8 cellular contexts compared by ENCODE assay signal in genomic region chr2:102520009-102520408, GRCh38. TPM values are rescaled to one million over a fixed set of nuclear protein-coding genes. Genes with fewer than 3 reads are reported as not detected.
DNase-seq lines count a peak whose midpoint lies in the region; ATAC-seq and TF ChIP-seq lines count a peak whose summit lies in the region.

No MANE protein-coding gene starts in this region.

- H3K27me3 ChIP-seq in WERI-Rb-1 (ENCODE audit: insufficient read depth, low read depth, severe bottlenecking) (peaks cover 76% of the 10 kb centered on the region), upper lobe of right lung (no peaks in the 10 kb centered on the region)

- ATAC-seq in GM21528 (IDR thresholded peaks at IDR 0.05; ENCODE audit: low FRiP score, unreplicated experiment): peak; percentile 78
- peak; percentile 91 for ATAC-seq in upper lobe of right lung
- no peak for ATAC-seq in HG03025 (IDR thresholded peaks at IDR 0.05; ENCODE audit: low FRiP score, unreplicated experiment)

- H3K36me3 ChIP-seq in WERI-Rb-1: no peaks in the 10 kb centered on the region
- no peaks in the 10 kb centered on the region for H3K36me3 ChIP-seq in upper lobe of right lung

- H3K4me1 ChIP-seq in upper lobe of right lung: no peaks in the 10 kb centered on the region

- H3K4me3 ChIP-seq in WERI-Rb-1 (ENCODE audit: low read depth, low read length) (no peak overlapping the region), upper lobe of right lung (no peak overlapping the region)

- TF ChIP-seq CTCF in WERI-Rb-1 (IDR thresholded peaks at IDR 0.05; ENCODE audit: low read depth, low read length) (peak; percentile 69), upper lobe of right lung (IDR thresholded peaks at IDR 0.05) (peak; percentile 55)

- H3K9me3 ChIP-seq in WERI-Rb-1 (ENCODE audit: severe bottlenecking) (no peaks in the 10 kb centered on the region), upper lobe of right lung (no peaks in the 10 kb centered on the region)

- H3K27ac ChIP-seq in WERI-Rb-1 (no peak overlapping the region), upper lobe of right lung (no peak overlapping the region)

- intact Hi-C loops in upper lobe of right lung (cut with DNase I): no loop called here

- DNase-seq in DMS153 treated with DMSO at 0.1 percent for 48 hours (lab: John Stamatoyannopoulos, UW; ENCODE audit: unreplicated experiment): peak; percentile 20
- DNase-seq in DMS153 (lab: John Stamatoyannopoulos, UW): no peak
- peak; percentile 20 for DNase-seq in LoVo (ENCODE audit: low spot score)
- DNase-seq in WERI-Rb-1: peak; percentile 10
- DNase-seq in iPS-NIHi7 (ENCODE audit: extremely low spot score): peak; percentile 73
- no peak for DNase-seq in upper lobe of right lung

RNA-seq across cellular contexts. Expression of gene SLC9A4, which starts 47.0 kb away (rescaled TPM):
- total RNA-seq in upper lobe of right lung: not detected

Comparison
In these comparisons a context has a peak if more than half of its experiments do, and no peak if none do; other contexts are left out.
1. DNase-seq: peak in DMS153 treated with DMSO at 0.1 percent for 48 hours (single experiment), LoVo (single experiment), WERI-Rb-1 (single experiment) and iPS-NIHi7 (single experiment); none in DMS153 (single experiment) and upper lobe of right lung (single experiment).